ENCODE assay signal across 19 cellular contexts in the genomic region with DNA sequence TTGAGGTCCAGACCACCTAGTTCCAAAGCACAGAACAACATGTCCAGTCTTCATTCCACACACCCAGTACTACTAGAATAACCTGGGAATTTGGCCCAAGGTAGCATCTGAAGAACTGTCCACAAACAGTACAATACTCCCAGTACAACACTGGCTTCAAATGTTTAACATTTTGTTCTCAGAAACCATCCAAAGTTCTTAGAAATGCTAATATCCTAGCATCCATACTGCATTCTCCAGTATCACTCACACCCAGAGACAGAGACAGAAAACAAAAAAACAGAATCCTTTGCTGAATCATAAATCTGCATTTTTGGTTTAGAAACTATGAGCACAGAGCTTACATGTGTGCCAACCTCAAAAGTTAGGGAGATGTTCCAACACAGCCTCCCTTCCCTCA.
DNase-seq lines count a peak whose midpoint lies in the region; ATAC-seq and TF ChIP-seq lines count a peak whose summit lies in the region.
"Had no signal": no experiment of that assay in that cellular context is flagged by ENCODE, and none has a peak within 500 bp of the region (broad histone marks: within the 10 kb centered on the region; RNA-seq: fewer than 3 reads in every experiment).

No MANE protein-coding gene starts in this region.

- H3K27ac Mint-ChIP-seq in natural killer cell treated with Interleukin-12 subunit alpha and Interleukin-12 subunit beta and Interleukin-15 and Interleukin-18, amount 100 ng/mL, for 72 hours: no peak overlapping the region
- H3K27ac Mint-ChIP-seq: CD14-positive monocyte had no signal

- intact Hi-C loops in Right ventricle myocardium inferior (cut with DNase I): no loop called here

- DNase-seq in AG20443 (ENCODE audit: low spot score) (peak; percentile 44), adipocyte (ENCODE audit: low read depth) (no peak), fibroblast of the aortic adventitia (ENCODE audit: low read depth) (peak; percentile 49), suprapubic skin (ENCODE audit: low spot score in 2 of 2) (no peak), Right ventricle myocardium inferior (ENCODE audit: missing footprints) (no peak)
- no peak for DNase-seq in natural killer cell treated with Interleukin-12 subunit alpha and Interleukin-12 subunit beta and Interleukin-15 and Interleukin-18, amount 100 ng/mL, for 72 hours (ENCODE audit: low spot score)
- no peak for DNase-seq in stimulated activated CD4-positive, alpha-beta T cell treated with anti-CD3 and anti-CD28 coated beads, Interleukin-2, amount 100 ng/mL, for 48 hours
- DNase-seq: DMS79 treated with DMSO at 0.1 percent for 48 hours, KBM-7, NCI-H1048, NCI-H1436, NCI-H1930, NCI-H345, NCI-H524 treated with DMSO at 0.1 percent for 48 hours, PC-3, RPMI8226, SIG-M5 had no signal

- H3K4me1 ChIP-seq in adipocyte (ENCODE audit: control insufficient read depth, insufficient read depth, low read length) (peaks cover 15% of the 10 kb centered on the region), suprapubic skin (peaks cover 27% of the 10 kb centered on the region)

- H3K9me3 Mint-ChIP-seq in natural killer cell treated with Interleukin-12 subunit alpha and Interleukin-12 subunit beta and Interleukin-15 and Interleukin-18, amount 100 ng/mL, for 72 hours: no peaks in the 10 kb centered on the region

- H3K4me3 ChIP-seq in adipocyte (ENCODE audit: low read length) (no peak overlapping the region), fibroblast of the aortic adventitia (ENCODE audit: low read depth, low read length) (no peak overlapping the region), suprapubic skin (no peak overlapping the region)

- H3K9me3 ChIP-seq in adipocyte (ENCODE audit: control insufficient read depth, low read length) (no peaks in the 10 kb centered on the region), suprapubic skin (no peaks in the 10 kb centered on the region)

- no peak for TF ChIP-seq POLR2A in suprapubic skin (IDR thresholded peaks at IDR 0.05)

- TF ChIP-seq EP300 in suprapubic skin (IDR thresholded peaks at IDR 0.05): peak; percentile 52

- peaks cover 18 to 25% of the 10 kb centered on the region in 2 donors for H3K27me3 Mint-ChIP-seq in natural killer cell treated with Interleukin-12 subunit alpha and Interleukin-12 subunit beta and Interleukin-15 and Interleukin-18, amount 100 ng/mL, for 72 hours

- H3K36me3 Mint-ChIP-seq in natural killer cell treated with Interleukin-12 subunit alpha and Interleukin-12 subunit beta and Interleukin-15 and Interleukin-18, amount 100 ng/mL, for 72 hours: no peaks in the 10 kb centered on the region
- H3K36me3 Mint-ChIP-seq: CD14-positive monocyte had no signal

- no peaks in the 10 kb centered on the region for H3K27me3 ChIP-seq in adipocyte (replicated peaks; ENCODE audit: control insufficient read depth, insufficient read depth, low read length)
- H3K27me3 ChIP-seq in suprapubic skin: no peaks in the 10 kb centered on the region

- no peak overlapping the region for H3K27ac ChIP-seq in suprapubic skin

- TF ChIP-seq CTCF in fibroblast of the aortic adventitia (IDR thresholded peaks at IDR 0.05; ENCODE audit: insufficient read depth, low read length) (no peak), suprapubic skin (IDR thresholded peaks at IDR 0.05) (no peak)

- no peak for ATAC-seq in Right ventricle myocardium inferior
- ATAC-seq in natural killer cell treated with Interleukin-12 subunit alpha and Interleukin-12 subunit beta and Interleukin-15 and Interleukin-18, amount 100 ng/mL, for 72 hours: no peak
- ATAC-seq: HepG2, PC-3 had no signal

- H3K36me3 ChIP-seq in adipocyte (ENCODE audit: control insufficient read depth, insufficient read depth, low read length, severe bottlenecking) (no peaks in the 10 kb centered on the region), suprapubic skin (no peaks in the 10 kb centered on the region)

- peak overlapping the region; percentile 72 for H3K9ac ChIP-seq in adipocyte (ENCODE audit: low read length)

- no peak overlapping the region for H3K4me3 Mint-ChIP-seq in natural killer cell treated with Interleukin-12 subunit alpha and Interleukin-12 subunit beta and Interleukin-15 and Interleukin-18, amount 100 ng/mL, for 72 hours
- H3K4me3 Mint-ChIP-seq: CD14-positive monocyte had no signal

- no peaks in the 10 kb centered on the region for H3K4me1 Mint-ChIP-seq in natural killer cell treated with Interleukin-12 subunit alpha and Interleukin-12 subunit beta and Interleukin-15 and Interleukin-18, amount 100 ng/mL, for 72 hours (ENCODE audit: low read depth in 2 of 2)
- H3K4me1 Mint-ChIP-seq: CD14-positive monocyte had no signal

Comparison
In these comparisons a context has a peak if more than half of its experiments do, and no peak if none do; other contexts are left out.
1. DNase-seq: peak in AG20443 (single experiment) and fibroblast of the aortic adventitia (single experiment); none in adipocyte (single experiment), suprapubic skin (0 of 2), Right ventricle myocardium inferior (single experiment), natural killer cell treated with Interleukin-12 subunit alpha and Interleukin-12 subunit beta and Interleukin-15 and Interleukin-18, amount 100 ng/mL, for 72 hours (single experiment) and stimulated activated CD4-positive, alpha-beta T cell treated with anti-CD3 and anti-CD28 coated beads, Interleukin-2, amount 100 ng/mL, for 48 hours (0 of 2).